10 cellular contexts compared by ENCODE assay signal in the genomic region with DNA sequence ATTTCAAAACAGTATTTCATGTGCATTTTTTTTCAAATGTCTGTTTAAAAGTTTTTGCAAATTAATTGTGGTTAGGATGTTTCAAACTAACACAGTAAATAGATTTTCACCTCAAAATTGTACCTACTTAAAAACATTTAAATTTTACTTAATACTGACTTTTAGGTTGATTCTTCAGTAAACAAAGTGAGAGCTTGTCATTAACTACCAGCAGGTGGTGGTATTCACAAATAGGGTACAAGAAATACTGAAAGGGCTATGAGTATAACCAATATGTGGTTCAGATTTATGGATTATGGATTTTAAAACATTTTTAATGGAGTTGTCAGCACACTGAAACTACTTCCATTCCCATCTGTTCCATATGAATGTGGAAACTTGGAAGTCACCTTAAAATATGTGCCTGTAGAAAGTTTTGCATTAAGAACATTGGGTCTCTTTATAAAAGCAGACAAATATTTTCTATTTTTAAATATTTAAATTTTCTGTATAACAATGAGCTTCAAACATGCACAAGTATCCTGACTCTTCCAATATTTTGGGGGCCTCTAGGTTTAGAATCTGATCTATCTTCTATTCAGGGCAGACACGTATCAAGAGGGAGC.
DNase-seq lines count a peak whose midpoint lies in the region; ATAC-seq and TF ChIP-seq lines count a peak whose summit lies in the region.
"Had no signal": no experiment of that assay in that cellular context is flagged by ENCODE, and none has a peak within 500 bp of the region (broad histone marks: within the 10 kb centered on the region; RNA-seq: fewer than 3 reads in every experiment).

No MANE protein-coding gene starts in this region.

- H3K4ac ChIP-seq in H9 (ENCODE audit: low read depth, low read length), result no peak overlapping the region

- POLR2A ChIA-PET in RWPE1 (lab: Yijun Ruan, JAX; ENCODE audit: low non-redundant PET), result no interaction called here

- TF ChIP-seq CTCF in H9 (conservative IDR thresholded peaks at IDR 0.05), result peak; percentile 43
- TF ChIP-seq CTCF in RWPE1 (conservative IDR thresholded peaks at IDR 0.05; ENCODE audit: low read depth), result peak; percentile 62
- peak; percentile 55 for TF ChIP-seq CTCF in kidney epithelial cell (IDR thresholded peaks at IDR 0.05; ENCODE audit: insufficient read depth, low read length, poor library complexity, severe bottlenecking)

- H3K4me3 Mint-ChIP-seq in H9, result no peak overlapping the region
- H3K4me3 Mint-ChIP-seq: activated CD4-positive, alpha-beta T cell treated with anti-CD3 and anti-CD28 coated beads for 36 hours; effector memory CD8-positive, alpha-beta T cell had no signal

- no peak overlapping the region for H3K4me3 ChIP-seq in kidney epithelial cell (ENCODE audit: low read depth, low read length)

- no peak overlapping the region for H2BK12ac ChIP-seq in H9 (ENCODE audit: insufficient read length, low read depth, low read length)

- H3K79me1 ChIP-seq in H9 (ENCODE audit: insufficient read depth, low read depth, low read length, poor library complexity, severe bottlenecking), result no peaks in the 10 kb centered on the region

- H3K27me3 Mint-ChIP-seq in H9 (ENCODE audit: low read depth), result peaks cover 5% of the 10 kb centered on the region
- H3K27me3 Mint-ChIP-seq: activated CD4-positive, alpha-beta T cell treated with anti-CD3 and anti-CD28 coated beads for 36 hours; effector memory CD8-positive, alpha-beta T cell had no signal

- H3K14ac ChIP-seq in H9 (ENCODE audit: insufficient read depth, low read length), result no peak overlapping the region

- no peaks in the 10 kb centered on the region for H3K36me3 ChIP-seq in kidney epithelial cell (ENCODE audit: control insufficient read depth, insufficient read depth, low read length)

- H2AFZ ChIP-seq in H9 (ENCODE audit: low read length), result no peak overlapping the region

- no CpG with 5 or more reads among the region's 1 CpG for WGBS in H9 (ENCODE audit: extremely low coverage, insufficient read length, low lambda C conversion rate)

- H2BK5ac ChIP-seq in H9 (ENCODE audit: insufficient read length, low read length), result no peak overlapping the region

- no peak overlapping the region for H3K18ac ChIP-seq in H9 (ENCODE audit: insufficient read length, low read depth, low read length)

- H4K20me1 ChIP-seq in H9 (ENCODE audit: control insufficient read depth, insufficient read depth, insufficient read length), result no peaks in the 10 kb centered on the region

- H2AK5ac ChIP-seq in H9 (ENCODE audit: insufficient read length, low read length), result no peak overlapping the region

- no peak overlapping the region for H2BK120ac ChIP-seq in H9 (ENCODE audit: low read depth, low read length, poor library complexity, severe bottlenecking)

- no peak overlapping the region for H4K91ac ChIP-seq in H9 (ENCODE audit: insufficient read length, low read depth, low read length)

- no peaks in the 10 kb centered on the region for H3K23me2 ChIP-seq in H9 (ENCODE audit: insufficient read length, low read depth, low read length, poor library complexity, severe bottlenecking)

- no peaks in the 10 kb centered on the region for H3K9me3 Mint-ChIP-seq in H9
- H3K9me3 Mint-ChIP-seq: effector memory CD8-positive, alpha-beta T cell had no signal

- H3K79me2 ChIP-seq in H9 (ENCODE audit: insufficient read depth, low read length), result no peaks in the 10 kb centered on the region

- no peak overlapping the region for H3T11ph ChIP-seq in H9 (ENCODE audit: low read length)

- H4K5ac ChIP-seq in H9 (ENCODE audit: insufficient read length, low read depth, low read length), result no peak overlapping the region

- H2BK15ac ChIP-seq in H9 (ENCODE audit: low read depth, low read length), result no peak overlapping the region

- no peak for ATAC-seq in HG03175 (IDR thresholded peaks at IDR 0.05; ENCODE audit: unreplicated experiment)
- ATAC-seq: activated CD4-positive, alpha-beta T cell treated with anti-CD3 and anti-CD28 coated beads for 36 hours; effector memory CD8-positive, alpha-beta T cell had no signal

- CTCF ChIA-PET in RWPE1 (lab: Yijun Ruan, JAX), result interaction anchor here (0.6 to 1.5 kb wide), 16 partner anchors 9 to 540 kb away, joined by 3 to 7 read pairs (median 4); no protein-coding TSS in a partner anchor

- no peak overlapping the region for H4K8ac ChIP-seq in H9 (replicated peaks; ENCODE audit: insufficient read length, low read depth, low read length)

- H3K23ac ChIP-seq in H9 (ENCODE audit: insufficient read length, low read depth, low read length), result no peak overlapping the region

- H3K27me3 ChIP-seq in H9 (ENCODE audit: insufficient read depth, low read length), result no peaks in the 10 kb centered on the region
- no peaks in the 10 kb centered on the region for H3K27me3 ChIP-seq in kidney epithelial cell (ENCODE audit: control insufficient read depth, insufficient read depth, low read length)

- H3K9ac ChIP-seq in H9 (ENCODE audit: extremely low read depth, insufficient read length, low read length), result no peak overlapping the region

- H3K36me3 Mint-ChIP-seq in H9 (ENCODE audit: insufficient read depth in 1 of 3, low read depth in 3 of 3), result no peaks in the 10 kb centered on the region

- H3K4me1 Mint-ChIP-seq in H9, result peaks cover 20 to 26% of the 10 kb centered on the region in 2 experiments

- no peaks in the 10 kb centered on the region for H3K4me1 ChIP-seq in H9 (ENCODE audit: insufficient read depth, low read length)

- no peaks in the 10 kb centered on the region for H3K9me3 ChIP-seq in H9 (ENCODE audit: control insufficient read depth, low read depth, low read length)

- peak; percentile 21 for DNase-seq in CD1c-positive myeloid dendritic cell (ENCODE audit: extremely low spot score)
- DNase-seq in H9, result no peak
- DNase-seq in RWPE1 (ENCODE audit: low spot score), result peak; percentile 18
- DNase-seq in kidney epithelial cell (ENCODE audit: low read depth), result no peak
- no peak for DNase-seq in mesenteric fat pad (ENCODE audit: low spot score)
- DNase-seq in KG1 (lab: John Stamatoyannopoulos, UW), result no peak
- DNase-seq in activated gamma-delta T cell treated with Interleukin-2 at 50 U/mL for 16 hours, result no peak
- DNase-seq: activated CD4-positive, alpha-beta T cell treated with anti-CD3 and anti-CD28 coated beads for 36 hours; effector memory CD8-positive, alpha-beta T cell had no signal

- H3K27ac ChIP-seq in H9 (ENCODE audit: insufficient read length, low read depth, low read length) (no peak overlapping the region), RWPE1 (no peak overlapping the region)

- H3K56ac ChIP-seq in H9 (ENCODE audit: insufficient read length, low read depth, low read length), result no peak overlapping the region

- no peak overlapping the region for H3K4me2 ChIP-seq in H9 (ENCODE audit: insufficient read depth, insufficient read length, low read length)

- H2BK20ac ChIP-seq in H9 (ENCODE audit: low read depth, low read length, poor library complexity, severe bottlenecking), result no peak overlapping the region

- H3K27ac Mint-ChIP-seq in H9, result no peak overlapping the region
- H3K27ac Mint-ChIP-seq: activated CD4-positive, alpha-beta T cell treated with anti-CD3 and anti-CD28 coated beads for 36 hours; effector memory CD8-positive, alpha-beta T cell had no signal

Comparison
In these comparisons a context has a peak if more than half of its experiments do, and no peak if none do; other contexts are left out.
1. DNase-seq: peak in CD1c-positive myeloid dendritic cell (single experiment) and RWPE1 (single experiment); none in H9 (single experiment), kidney epithelial cell (single experiment), mesenteric fat pad (single experiment), KG1 (single experiment) and activated gamma-delta T cell treated with Interleukin-2 at 50 U/mL for 16 hours (single experiment).
2. Peak in every context shown above with its lines, with median percentiles within 50 percentile points of each other: CTCF ChIP-seq.